28 cellular contexts compared by ENCODE assay signal in the genomic region with DNA sequence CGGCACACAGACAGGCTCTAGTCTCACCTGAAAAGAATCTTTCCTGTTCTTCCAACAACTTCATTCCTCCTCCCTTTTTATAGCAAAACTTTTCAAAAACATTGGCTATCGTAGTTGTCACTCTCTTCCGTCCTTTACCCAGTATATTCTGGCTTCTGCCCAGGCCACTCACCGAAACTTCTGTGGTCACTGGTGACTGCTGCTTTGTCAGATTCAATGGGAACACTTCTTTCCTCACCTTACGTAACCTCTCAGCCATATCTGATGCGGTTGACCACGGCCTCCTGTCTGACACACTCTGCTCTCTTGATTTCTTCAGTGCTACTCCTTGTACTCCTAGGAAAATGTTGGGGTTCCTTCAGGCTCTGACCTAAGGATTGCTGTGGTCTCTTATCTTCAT. TPM values are rescaled to one million over a fixed set of nuclear protein-coding genes. Genes with fewer than 3 reads are reported as not detected.
DNase-seq lines count a peak whose midpoint lies in the region; ATAC-seq, FAIRE-seq and TF ChIP-seq lines count a peak whose summit lies in the region.
"Had no signal": no experiment of that assay in that cellular context is flagged by ENCODE, and none has a peak within 500 bp of the region (broad histone marks: within the 10 kb centered on the region; RNA-seq: fewer than 3 reads in every experiment).

No MANE protein-coding gene starts in this region.

- POLR2A ChIA-PET in CD4-positive, alpha-beta memory T cell (lab: Charles Lee; ENCODE audit: partially characterized antibody), result no interaction called here
- POLR2A ChIA-PET in CD8-positive, alpha-beta T cell (lab: Charles Lee), result no interaction called here

- no peaks in the 10 kb centered on the region for H3K27me3 Mint-ChIP-seq in astrocyte (ENCODE audit: low read depth, unreplicated experiment)
- peaks cover under 1 to 2% of the 10 kb centered on the region in 2 donors for H3K27me3 Mint-ChIP-seq in CD4-positive, alpha-beta memory T cell
- peaks cover under 1% of the 10 kb centered on the region for H3K27me3 Mint-ChIP-seq in CD8-positive, alpha-beta T cell (ENCODE audit: low read depth)

- no peaks in the 10 kb centered on the region for H3K9me3 Mint-ChIP-seq in astrocyte (ENCODE audit: unreplicated experiment)
- no peaks in the 10 kb centered on the region for H3K9me3 Mint-ChIP-seq in stimulated activated effector memory CD8-positive, alpha-beta T cell treated with anti-CD3 and anti-CD28 coated beads, Interleukin-12 subunit alpha, Interleukin-12 subunit beta, amount 100 ng/mL, for 72 hours
- H3K9me3 Mint-ChIP-seq in CD4-positive, alpha-beta memory T cell, result no peaks in the 10 kb centered on the region
- no peaks in the 10 kb centered on the region for H3K9me3 Mint-ChIP-seq in CD8-positive, alpha-beta T cell
- H3K9me3 Mint-ChIP-seq: activated CD4-positive, alpha-beta T cell treated with anti-CD3 and anti-CD28 coated beads, Interleukin-2, amount 10 ng/mL, durations not matched to agents 7 days and 5 days; endodermal cell; neural progenitor cell had no signal

- no peak overlapping the region for H3K27ac ChIP-seq in astrocyte (ENCODE audit: low read depth, low read length)
- H3K27ac ChIP-seq in CD4-positive, alpha-beta memory T cell (ENCODE audit: low read depth, low read length), result no peak overlapping the region
- no peak overlapping the region for H3K27ac ChIP-seq in CD8-positive, alpha-beta T cell (ENCODE audit: low read depth, low read length)
- H3K27ac ChIP-seq: 22Rv1, C4-2B, GM23248, neural progenitor cell, spleen had no signal

- DNase-seq in NK-92 treated with Interleukin-12 subunit alpha and Interleukin-12 subunit beta, amount 100 ng/mL, for 24 hours (lab: John Stamatoyannopoulos, UW), result peak; percentile 3
- DNase-seq in NK-92 (lab: John Stamatoyannopoulos, UW; ENCODE audit: unreplicated experiment) (no peak), NB4 (ENCODE audit: low read depth) (peak; percentile 42), astrocyte (ENCODE audit: low read depth) (peak; percentile 51), GM12891 (ENCODE audit: insufficient read length, low spot score) (no peak)
- DNase-seq in stimulated activated effector memory CD8-positive, alpha-beta T cell treated with anti-CD3 and anti-CD28 coated beads, Interleukin-12 subunit alpha, Interleukin-12 subunit beta, amount 100 ng/mL, for 72 hours (ENCODE audit: low spot score in 2 of 2), result no peak
- no peak for DNase-seq in CD4-positive, alpha-beta memory T cell
- DNase-seq in CD8-positive, alpha-beta T cell, result no peak
- DNase-seq: activated CD4-positive, alpha-beta T cell treated with anti-CD3 and anti-CD28 coated beads, Interleukin-2, amount 10 ng/mL, durations not matched to agents 7 days and 5 days; activated CD8-positive, alpha-beta memory T cell treated with anti-CD3 and anti-CD28 coated beads, Interleukin-2, amount 50 U/mL, for 4 hours; activated naive CD4-positive, alpha-beta T cell treated with Interleukin-2 at 50 U/mL for 16 hours; aorta; DMS53; endodermal cell; GM23248; hypothalamus; NCI-H2029 treated with DMSO at 0.1 percent for 48 hours; NCI-H446 treated with DMSO at 0.1 percent for 48 hours; SK-N-SH; spleen; stimulated activated CD8-positive, alpha-beta memory T cell treated with anti-CD3 and anti-CD28 coated beads, Interleukin-4, amount 100 ng/mL, for 48 hours; substantia nigra had no signal

- H4K20me1 ChIP-seq in astrocyte (ENCODE audit: insufficient read depth, low read length), result no peaks in the 10 kb centered on the region

- TF ChIP-seq CTCF in NB4 (IDR thresholded peaks at IDR 0.05; ENCODE audit: low read depth, low read length) (no peak), astrocyte (IDR thresholded peaks at IDR 0.05; ENCODE audit: insufficient read depth, low read depth, low read length) (no peak)
- TF ChIP-seq CTCF in CD8-positive, alpha-beta T cell (IDR thresholded peaks at IDR 0.05), result no peak

- H3K36me3 Mint-ChIP-seq in astrocyte (ENCODE audit: low read depth, unreplicated experiment), result no peaks in the 10 kb centered on the region
- H3K36me3 Mint-ChIP-seq in stimulated activated effector memory CD8-positive, alpha-beta T cell treated with anti-CD3 and anti-CD28 coated beads, Interleukin-12 subunit alpha, Interleukin-12 subunit beta, amount 100 ng/mL, for 72 hours, result no peaks in the 10 kb centered on the region
- H3K36me3 Mint-ChIP-seq in CD4-positive, alpha-beta memory T cell, result no peaks in the 10 kb centered on the region
- no peaks in the 10 kb centered on the region for H3K36me3 Mint-ChIP-seq in CD8-positive, alpha-beta T cell
- H3K36me3 Mint-ChIP-seq: neural progenitor cell had no signal

- CTCF ChIA-PET in CD4-positive, alpha-beta memory T cell (lab: Charles Lee; ENCODE audit: partially characterized antibody), result no interaction called here
- CTCF ChIA-PET in CD8-positive, alpha-beta T cell (lab: Charles Lee), result no interaction called here

- H3K4me3 ChIP-seq in NB4 (ENCODE audit: low read depth, low read length) (no peak overlapping the region), astrocyte (ENCODE audit: insufficient read depth, low read depth, low read length) (no peak overlapping the region)
- H3K4me3 ChIP-seq in CD4-positive, alpha-beta memory T cell (ENCODE audit: low read length in 2 of 2), result no peak overlapping the region
- H3K4me3 ChIP-seq in CD8-positive, alpha-beta T cell (ENCODE audit: low read depth, low read length), result no peak overlapping the region
- H3K4me3 ChIP-seq: GM23248, neural progenitor cell, spleen had no signal

- no peaks in the 10 kb centered on the region for H3K27me3 ChIP-seq in astrocyte (ENCODE audit: insufficient read depth, low read length)
- no peaks in the 10 kb centered on the region for H3K27me3 ChIP-seq in CD4-positive, alpha-beta memory T cell (ENCODE audit: insufficient read depth, low read length)
- no peaks in the 10 kb centered on the region for H3K27me3 ChIP-seq in CD8-positive, alpha-beta T cell (ENCODE audit: insufficient read depth, low read length)

- no peaks in the 10 kb centered on the region for H3K4me1 ChIP-seq in astrocyte (ENCODE audit: insufficient read depth, low read length)
- no peaks in the 10 kb centered on the region for H3K4me1 ChIP-seq in CD4-positive, alpha-beta memory T cell (ENCODE audit: insufficient read depth, low read length)
- H3K4me1 ChIP-seq in CD8-positive, alpha-beta T cell (ENCODE audit: insufficient read depth, low read length), result no peaks in the 10 kb centered on the region
- H3K4me1 ChIP-seq: neural progenitor cell, spleen had no signal

- no peak overlapping the region for H3K4me2 ChIP-seq in astrocyte (ENCODE audit: low read length)
- H3K4me2 ChIP-seq: neural progenitor cell, SK-N-SH had no signal

- TF ChIP-seq POLR2A in NB4 (IDR thresholded peaks at IDR 0.05; ENCODE audit: extremely low read depth, insufficient read length), result no peak
- no peak for TF ChIP-seq POLR2A in GM12891 (IDR thresholded peaks at IDR 0.05; ENCODE audit: low read depth, low read length)

- FAIRE-seq in astrocyte (lab: Jason Lieb, UNC) (no peak), GM12891 (lab: Jason Lieb, UNC) (no peak)
- FAIRE-seq: GM18507, keratinocyte, TTC549 had no signal

- ATAC-seq in stimulated activated effector memory CD8-positive, alpha-beta T cell treated with anti-CD3 and anti-CD28 coated beads, Interleukin-12 subunit alpha, Interleukin-12 subunit beta, amount 100 ng/mL, for 72 hours, result peak; percentile 28
- ATAC-seq in CD8-positive, alpha-beta T cell, result no peak

- no peaks in the 10 kb centered on the region for H3K36me3 ChIP-seq in astrocyte (ENCODE audit: insufficient read depth, low read length)
- H3K36me3 ChIP-seq in CD4-positive, alpha-beta memory T cell (ENCODE audit: insufficient read depth, low read length), result no peaks in the 10 kb centered on the region
- no peaks in the 10 kb centered on the region for H3K36me3 ChIP-seq in CD8-positive, alpha-beta T cell (ENCODE audit: insufficient read depth, low read length)
- H3K36me3 ChIP-seq: neural progenitor cell, spleen had no signal

- H3K4me3 Mint-ChIP-seq in astrocyte (ENCODE audit: unreplicated experiment), result no peak overlapping the region
- H3K4me3 Mint-ChIP-seq in stimulated activated effector memory CD8-positive, alpha-beta T cell treated with anti-CD3 and anti-CD28 coated beads, Interleukin-12 subunit alpha, Interleukin-12 subunit beta, amount 100 ng/mL, for 72 hours, result no peak overlapping the region
- no peak overlapping the region for H3K4me3 Mint-ChIP-seq in CD4-positive, alpha-beta memory T cell
- H3K4me3 Mint-ChIP-seq in CD8-positive, alpha-beta T cell, result no peak overlapping the region
- H3K4me3 Mint-ChIP-seq: activated CD4-positive, alpha-beta T cell treated with anti-CD3 and anti-CD28 coated beads, Interleukin-2, amount 10 ng/mL, durations not matched to agents 7 days and 5 days; endodermal cell; neural progenitor cell had no signal

- H3K9ac ChIP-seq in astrocyte (ENCODE audit: low read length), result no peak overlapping the region
- H3K9ac ChIP-seq: GM23248, neural progenitor cell, SK-N-SH had no signal

- intact Hi-C loops in CD4-positive, alpha-beta memory T cell (cut with micrococcal nuclease), result no loop called here
- intact Hi-C loops in CD8-positive, alpha-beta T cell (cut with DNase I, micrococcal nuclease), result no loop called here

- H3K4me1 Mint-ChIP-seq in astrocyte (ENCODE audit: low read depth, unreplicated experiment), result no peaks in the 10 kb centered on the region
- no peaks in the 10 kb centered on the region for H3K4me1 Mint-ChIP-seq in stimulated activated effector memory CD8-positive, alpha-beta T cell treated with anti-CD3 and anti-CD28 coated beads, Interleukin-12 subunit alpha, Interleukin-12 subunit beta, amount 100 ng/mL, for 72 hours
- H3K4me1 Mint-ChIP-seq in CD4-positive, alpha-beta memory T cell, result no peaks in the 10 kb centered on the region
- no peaks in the 10 kb centered on the region for H3K4me1 Mint-ChIP-seq in CD8-positive, alpha-beta T cell (ENCODE audit: low read depth)
- H3K4me1 Mint-ChIP-seq: activated CD4-positive, alpha-beta T cell treated with anti-CD3 and anti-CD28 coated beads, Interleukin-2, amount 10 ng/mL, durations not matched to agents 7 days and 5 days had no signal

- H3K27ac Mint-ChIP-seq in astrocyte (ENCODE audit: unreplicated experiment), result no peak overlapping the region
- H3K27ac Mint-ChIP-seq in stimulated activated effector memory CD8-positive, alpha-beta T cell treated with anti-CD3 and anti-CD28 coated beads, Interleukin-12 subunit alpha, Interleukin-12 subunit beta, amount 100 ng/mL, for 72 hours, result no peak overlapping the region
- H3K27ac Mint-ChIP-seq in CD4-positive, alpha-beta memory T cell, result no peak overlapping the region
- H3K27ac Mint-ChIP-seq in CD8-positive, alpha-beta T cell, result no peak overlapping the region
- H3K27ac Mint-ChIP-seq: activated CD4-positive, alpha-beta T cell treated with anti-CD3 and anti-CD28 coated beads, Interleukin-2, amount 10 ng/mL, durations not matched to agents 7 days and 5 days; endodermal cell; neural progenitor cell had no signal

- H3K79me2 ChIP-seq in astrocyte (ENCODE audit: insufficient read depth, low read length), result no peaks in the 10 kb centered on the region

- H2AFZ ChIP-seq in astrocyte (ENCODE audit: low read depth, low read length), result no peak overlapping the region
- H2AFZ ChIP-seq: GM23248, neural progenitor cell had no signal

- no peaks in the 10 kb centered on the region for H3K9me3 ChIP-seq in astrocyte (ENCODE audit: insufficient read depth, low read depth, low read length)
- no peaks in the 10 kb centered on the region for H3K9me3 ChIP-seq in CD4-positive, alpha-beta memory T cell (ENCODE audit: control insufficient read depth in 1 of 2, low read length in 2 of 2)
- H3K9me3 ChIP-seq in CD8-positive, alpha-beta T cell (ENCODE audit: low read length), result no peaks in the 10 kb centered on the region
- H3K9me3 ChIP-seq: SK-N-SH, spleen had no signal

RNA-seq across cellular contexts. Expression of gene RNF150, which starts 9.2 kb away (rescaled TPM):
- 4.1 and 5.2 TPM in 2 replicates for total RNA-seq in astrocyte
- not detected for total RNA-seq in CD4-positive, alpha-beta memory T cell
- polyA plus RNA-seq in CD4-positive, alpha-beta memory T cell, result not detected
- not detected for total RNA-seq in CD8-positive, alpha-beta T cell
- not detected for polyA plus RNA-seq in GM12891 (2012; ENCODE audit: low read depth, missing spikeins)

Comparison
In these comparisons a context has a peak if more than half of its experiments do, and no peak if none do; other contexts are left out.
1. DNase-seq: peak in NK-92 treated with Interleukin-12 subunit alpha and Interleukin-12 subunit beta, amount 100 ng/mL, for 24 hours (single experiment), NB4 (single experiment) and astrocyte (single experiment); none in NK-92 (single experiment), stimulated activated effector memory CD8-positive, alpha-beta T cell treated with anti-CD3 and anti-CD28 coated beads, Interleukin-12 subunit alpha, Interleukin-12 subunit beta, amount 100 ng/mL, for 72 hours (0 of 2), CD4-positive, alpha-beta memory T cell (0 of 5), CD8-positive, alpha-beta T cell (0 of 7) and GM12891 (single experiment).